In the genomic region with DNA sequence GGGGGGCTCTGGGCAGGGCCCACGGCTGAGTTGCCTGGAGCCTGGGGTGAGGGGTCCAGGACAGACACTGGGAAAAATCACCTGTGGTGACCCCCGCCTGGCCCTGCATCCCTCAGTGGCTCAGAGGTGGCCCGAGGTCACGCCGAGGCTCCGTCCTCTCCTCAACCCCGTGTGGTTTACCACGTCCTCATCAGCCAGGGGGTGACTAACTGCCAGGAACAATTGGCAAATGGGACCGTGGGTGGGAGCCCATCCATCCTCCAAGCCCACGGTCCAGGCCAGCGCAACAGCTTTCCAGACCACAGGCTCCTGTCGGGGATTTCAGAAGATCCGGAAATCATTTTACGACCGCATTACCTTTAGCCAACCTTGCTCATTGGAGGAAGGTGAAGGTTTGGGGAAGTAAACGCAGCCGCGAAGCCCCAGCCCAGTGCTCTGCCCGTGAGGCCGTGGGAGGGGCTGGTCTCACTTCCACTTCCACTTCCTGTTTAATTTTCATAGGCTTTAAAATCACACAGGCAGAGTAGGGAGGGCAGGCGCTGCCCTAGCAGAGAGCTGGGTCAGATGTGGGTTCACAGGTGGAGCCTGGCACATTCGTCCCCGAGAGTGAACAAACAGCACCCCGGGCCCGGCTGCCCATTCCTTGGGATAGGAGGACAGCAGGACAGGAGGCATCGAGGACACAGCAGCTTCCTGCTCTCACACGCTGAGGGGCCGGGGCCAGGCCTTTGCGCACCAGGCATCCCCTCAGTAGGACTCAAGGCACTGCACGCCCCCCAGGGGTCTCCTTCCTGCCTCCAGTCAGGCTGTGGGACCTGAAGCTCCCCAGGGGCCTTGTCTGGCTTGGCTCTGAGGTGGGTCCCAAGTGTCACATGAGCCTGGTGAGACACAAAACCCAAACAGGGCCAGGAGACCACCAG, we compare ENCODE assay signal across 8 cellular contexts. TPM values are rescaled to one million over a fixed set of nuclear protein-coding genes. Genes with fewer than 3 reads are reported as not detected.
DNase-seq lines count a peak whose midpoint lies in the region; ATAC-seq and TF ChIP-seq lines count a peak whose summit lies in the region.

No MANE protein-coding gene starts in this region.

- ATAC-seq in GM21526 (IDR thresholded peaks at IDR 0.05; ENCODE audit: low FRiP score, unreplicated experiment) = peak; percentile 92
- ATAC-seq in mucosa of descending colon = peak; percentile 73

- intact Hi-C loops in mucosa of descending colon (cut with DNase I, micrococcal nuclease) = no loop called here

- H3K36me3 ChIP-seq in mucosa of descending colon (ENCODE audit: low read depth) = no peaks in the 10 kb centered on the region

- H3K9me3 ChIP-seq in mucosa of descending colon = no peaks in the 10 kb centered on the region

- DNase-seq in Daoy (ENCODE audit: low read depth) (peak; percentile 51), HT-29 (ENCODE audit: low spot score) (peak; percentile 82), mucosa of descending colon (peak; percentile 78 to 86 (median 78)), NCI-H748 treated with DMSO at 0.1 percent for 48 hours (lab: John Stamatoyannopoulos, UW) (no peak), cerebellar nuclear complex (lab: John Stamatoyannopoulos, UW) (no peak), NCI-H2171 treated with DMSO at 0.1 percent for 48 hours (lab: John Stamatoyannopoulos, UW) (no peak)
- DNase-seq in activated CD8-positive, alpha-beta memory T cell treated with anti-CD3 and anti-CD28 coated beads, Interleukin-2, amount 50 U/mL, for 4 hours = peak; percentile 20

- H3K4me1 ChIP-seq in mucosa of descending colon (ENCODE audit: low read depth) = peaks cover 20% of the 10 kb centered on the region

- H3K4me3 ChIP-seq in mucosa of descending colon = no peak overlapping the region

- TF ChIP-seq CTCF in mucosa of descending colon (IDR thresholded peaks at IDR 0.05) = no peak

RNA-seq across cellular contexts. Expression of a gene that starts 19.8 kb away (rescaled TPM):
- 1.3 and 2.2 TPM in 2 replicates for total RNA-seq in Daoy (2014; rRNA removed; shearing (Covaris generic))
- 11.5 and 16.0 TPM in 2 replicates for total RNA-seq in HT-29 (2014; rRNA removed; shearing (Covaris generic))
- 100 to 1,000 TPM in 1 of 3 donors, 10 to 100 TPM in 2; 29.2 to 272 (median 77.7) TPM for total RNA-seq in mucosa of descending colon

Comparison
In these comparisons a context has a peak if more than half of its experiments do, and no peak if none do; other contexts are left out.
1. DNase-seq: peak in Daoy (single experiment), HT-29 (single experiment), activated CD8-positive, alpha-beta memory T cell treated with anti-CD3 and anti-CD28 coated beads, Interleukin-2, amount 50 U/mL, for 4 hours (single experiment) and mucosa of descending colon (3 of 3); none in NCI-H748 treated with DMSO at 0.1 percent for 48 hours (single experiment), cerebellar nuclear complex (0 of 2) and NCI-H2171 treated with DMSO at 0.1 percent for 48 hours (single experiment).